Comparison of ENCODE assay signal across 13 cellular contexts in the genomic region with DNA sequence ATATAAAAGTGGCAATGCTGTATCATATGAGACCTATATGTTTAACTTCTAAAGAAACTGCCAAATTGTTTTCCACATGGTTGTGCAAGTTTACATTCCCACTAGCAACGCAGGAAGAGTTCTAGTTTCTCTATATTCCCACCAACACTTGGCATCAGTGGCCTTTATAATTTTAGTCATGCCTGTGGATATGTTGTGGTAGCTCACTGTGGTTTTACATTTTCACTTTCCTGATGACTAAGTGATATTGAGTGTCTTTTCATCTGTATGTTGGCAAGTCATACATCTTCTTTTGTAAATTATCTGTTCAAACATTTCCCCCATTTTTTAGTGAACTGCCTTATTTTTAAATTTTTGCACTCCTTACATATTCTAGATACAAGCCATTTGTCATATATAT.
DNase-seq lines count a peak whose midpoint lies in the region; ATAC-seq and TF ChIP-seq lines count a peak whose summit lies in the region.
"Had no signal": no experiment of that assay in that cellular context is flagged by ENCODE, and none has a peak within 500 bp of the region (broad histone marks: within the 10 kb centered on the region; RNA-seq: fewer than 3 reads in every experiment).

No MANE protein-coding gene starts in this region.

- H3K4me1 Mint-ChIP-seq in neural progenitor cell: no peaks in the 10 kb centered on the region
- no peaks in the 10 kb centered on the region for H3K4me1 Mint-ChIP-seq in T-cell

- H3K27ac ChIP-seq in fibroblast of lung (ENCODE audit: insufficient read depth, low read length) (no peak overlapping the region), neural progenitor cell (no peak overlapping the region), transverse colon (no peak overlapping the region)
- H3K27ac ChIP-seq: parathyroid adenoma had no signal

- H3K4me3 Mint-ChIP-seq in neural progenitor cell (no peak overlapping the region), T-cell (no peak overlapping the region)

- no peaks in the 10 kb centered on the region for H3K27me3 ChIP-seq in fibroblast of lung (ENCODE audit: control insufficient read depth, insufficient read depth, low read length)
- H3K27me3 ChIP-seq in neural progenitor cell: no peaks in the 10 kb centered on the region
- no peaks in the 10 kb centered on the region for H3K27me3 ChIP-seq in transverse colon

- intact Hi-C loops in transverse colon (cut with DNase I; ENCODE audit: low total_unique reads): no loop called here

- H3K36me3 ChIP-seq in fibroblast of lung (ENCODE audit: control insufficient read depth, insufficient read depth, low read length) (no peaks in the 10 kb centered on the region), neural progenitor cell (no peaks in the 10 kb centered on the region), transverse colon (no peaks in the 10 kb centered on the region)

- no peak overlapping the region for H3K4me3 ChIP-seq in fibroblast of lung (replicated peaks in 1 of 4; ENCODE audit: control extremely low read depth in 1 of 4, insufficient read depth in 1 of 4, low read depth in 3 of 4, low read length in 4 of 4)
- H3K4me3 ChIP-seq in neural progenitor cell: no peak overlapping the region
- no peak overlapping the region for H3K4me3 ChIP-seq in transverse colon

- ATAC-seq in GM18517 (IDR thresholded peaks at IDR 0.05; ENCODE audit: unreplicated experiment): no peak
- no peak for ATAC-seq in T-cell (replicated peaks in 1 of 4)

- H3K4me2 ChIP-seq in fibroblast of lung (ENCODE audit: extremely low read depth, insufficient read depth, low read length) (no peak overlapping the region), neural progenitor cell (no peak overlapping the region)

- WGBS in transverse colon (ENCODE audit: low coverage in 1 of 2), 2 donors: 48% methylated on average over 1 of the region's 1 CpG; no CpG with 5 or more reads in 1 of the 2 donors

- no peaks in the 10 kb centered on the region for H3F3A ChIP-seq in neural progenitor cell (ENCODE audit: low read depth)

- no peak overlapping the region for H3K27ac Mint-ChIP-seq in neural progenitor cell
- no peak overlapping the region for H3K27ac Mint-ChIP-seq in T-cell

- H4K20me1 ChIP-seq in fibroblast of lung (ENCODE audit: control insufficient read depth, extremely low read depth, insufficient read depth, low read length): no peaks in the 10 kb centered on the region
- H4K20me1 ChIP-seq in neural progenitor cell (ENCODE audit: low read depth): no peaks in the 10 kb centered on the region

- no peak for TF ChIP-seq EP300 in transverse colon (IDR thresholded peaks at IDR 0.05; ENCODE audit: low read depth)

- H3K4me1 ChIP-seq in fibroblast of lung (ENCODE audit: control insufficient read depth, extremely low read depth, insufficient read depth, low read length) (no peaks in the 10 kb centered on the region), neural progenitor cell (peaks cover 7% of the 10 kb centered on the region), transverse colon (no peaks in the 10 kb centered on the region)
- H3K4me1 ChIP-seq: parathyroid adenoma had no signal

- H3K27me3 Mint-ChIP-seq in neural progenitor cell (ENCODE audit: insufficient read depth, low read depth) (no peaks in the 10 kb centered on the region), T-cell (peaks cover 0 to 2% of the 10 kb centered on the region in 2 donors)

- DNase-seq in AG08395 (ENCODE audit: low spot score): peak; percentile 28
- DNase-seq in H4 (ENCODE audit: low spot score): peak; percentile 64
- peak; percentile 57 for DNase-seq in OCI-M1 (lab: John Stamatoyannopoulos, UW)
- peak; percentile 27 to 81 for DNase-seq in fibroblast of lung (ENCODE audit: low read depth in 2 of 2)
- DNase-seq in neural progenitor cell (ENCODE audit: low spot score): no peak
- no peak for DNase-seq in T-cell
- no peak for DNase-seq in transverse colon
- DNase-seq: activated CD4-positive, alpha-beta T cell treated with anti-CD3 and anti-CD28 coated beads for 4 hours; activated T-cell treated with anti-CD3 and anti-CD28 coated beads, Interleukin-2, amount 50 U/mL, for 48 hours; NCI-H187; stimulated activated CD8-positive, alpha-beta memory T cell treated with anti-CD3 and anti-CD28 coated beads, Interleukin-4, amount 100 ng/mL, for 48 hours had no signal

- TF ChIP-seq CTCF in fibroblast of lung (conservative IDR thresholded peaks at IDR 0.05 in 1 of 2, IDR thresholded peaks at IDR 0.05 in 1 of 2; ENCODE audit: low read depth in 1 of 2, low read length in 2 of 2) (no peak), neural progenitor cell (IDR thresholded peaks at IDR 0.05) (no peak), transverse colon (IDR thresholded peaks at IDR 0.05) (no peak)

- in situ Hi-C loops in transverse colon (cut with MboI; ENCODE audit: low pct_ligation_motif_present in 1 of 4, low pct_unique_long_range_greater_than_20kb in 1 of 4, low sequenced_read_pairs in 3 of 4): no loop called here

- POLR2A ChIA-PET in T-cell (lab: Charles Lee): interaction anchor here in 1 of 2 donors (0.5 kb wide), 1 partner anchor 27 kb away, joined by 5 read pairs; no protein-coding TSS in a partner anchor

- H3K9me3 Mint-ChIP-seq in neural progenitor cell (no peaks in the 10 kb centered on the region), T-cell (no peaks in the 10 kb centered on the region)

- H2AFZ ChIP-seq in fibroblast of lung (ENCODE audit: low read length): no peak overlapping the region
- no peak overlapping the region for H2AFZ ChIP-seq in neural progenitor cell (replicated peaks)
- H2AFZ ChIP-seq: parathyroid adenoma had no signal

- H3K9ac ChIP-seq in fibroblast of lung (ENCODE audit: insufficient read depth, low read length) (no peak overlapping the region), neural progenitor cell (no peak overlapping the region)
- H3K9ac ChIP-seq: parathyroid adenoma had no signal

- H3K79me2 ChIP-seq in fibroblast of lung (ENCODE audit: control insufficient read depth, insufficient read depth, low read length) (no peaks in the 10 kb centered on the region), neural progenitor cell (ENCODE audit: low read depth) (no peaks in the 10 kb centered on the region)
- H3K79me2 ChIP-seq: parathyroid adenoma had no signal

- CTCF ChIA-PET in T-cell (lab: Charles Lee): interaction anchor here in 1 of 2 donors (1.0 kb wide), 1 partner anchor 298 kb away, joined by 3 read pairs; no protein-coding TSS in a partner anchor

- no peak for TF ChIP-seq POLR2A in transverse colon (IDR thresholded peaks at IDR 0.05)

- no peaks in the 10 kb centered on the region for H3K9me3 ChIP-seq in fibroblast of lung (ENCODE audit: control insufficient read depth, insufficient read depth, low read depth, low read length)
- no peaks in the 10 kb centered on the region for H3K9me3 ChIP-seq in neural progenitor cell (ENCODE audit: low read depth)
- H3K9me3 ChIP-seq in transverse colon: no peaks in the 10 kb centered on the region

- H3K36me3 Mint-ChIP-seq in neural progenitor cell (no peaks in the 10 kb centered on the region), T-cell (no peaks in the 10 kb centered on the region)

Comparison
In these comparisons a context has a peak if more than half of its experiments do, and no peak if none do; other contexts are left out.
1. DNase-seq: peak in AG08395 (single experiment), H4 (single experiment), OCI-M1 (single experiment) and fibroblast of lung (2 of 2); none in neural progenitor cell (single experiment), T-cell (0 of 34) and transverse colon (single experiment).